ENCODE assay signal across 1 cellular context in the genomic region with DNA sequence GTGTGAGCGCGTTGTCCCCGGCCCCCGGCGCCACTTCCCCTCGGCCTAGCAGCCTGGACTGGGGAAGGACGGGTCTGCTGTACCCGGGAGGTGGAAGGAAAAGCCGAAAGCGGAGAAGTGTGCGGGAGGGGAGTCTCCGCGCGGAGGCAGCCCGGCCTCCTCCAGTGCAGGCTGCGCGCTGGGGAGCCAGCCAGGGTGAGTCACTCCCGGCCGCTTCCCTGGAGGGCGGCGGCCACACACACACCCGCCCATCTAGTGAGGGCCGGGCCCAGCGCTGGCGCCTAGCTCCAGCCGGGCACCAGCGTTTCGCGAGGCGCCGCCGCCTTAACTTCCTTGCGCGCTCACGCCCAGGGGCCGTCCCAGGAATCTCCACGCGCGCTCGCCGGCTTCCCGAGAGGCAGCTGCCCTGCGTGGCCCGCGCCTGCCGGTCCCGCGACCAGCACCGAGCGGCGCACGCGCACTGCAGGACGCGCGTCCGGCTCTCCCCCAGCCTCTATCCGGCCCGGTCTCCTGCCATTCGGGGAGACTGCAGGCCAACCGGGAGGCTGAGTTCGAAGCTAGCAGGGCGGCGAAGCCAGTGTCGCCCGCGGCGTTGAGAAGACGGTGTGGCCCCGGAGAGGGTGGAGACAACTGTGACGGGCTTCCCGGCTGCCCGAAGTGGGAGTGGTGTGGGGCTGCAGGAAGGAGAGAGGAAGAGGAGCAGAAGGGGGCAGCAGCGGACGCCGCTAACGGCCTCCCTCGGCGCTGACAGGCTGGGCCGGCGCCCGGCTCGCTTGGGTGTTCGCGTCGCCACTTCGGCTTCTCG.
TF ChIP-seq lines count a peak whose summit lies in the region.

Gene JAK2, plus strand, starts transcription at position 702 of the 805 bp plus-strand sequence. CDS start 36,716 bp downstream, outside the sequence.

TF ChIP-seq in HepG2, 621 proteins besides CTCF, POLR2A, EP300 and RAD21 (continued from another document and continues in another):
- TF ChIP-seq, protein P1, sequence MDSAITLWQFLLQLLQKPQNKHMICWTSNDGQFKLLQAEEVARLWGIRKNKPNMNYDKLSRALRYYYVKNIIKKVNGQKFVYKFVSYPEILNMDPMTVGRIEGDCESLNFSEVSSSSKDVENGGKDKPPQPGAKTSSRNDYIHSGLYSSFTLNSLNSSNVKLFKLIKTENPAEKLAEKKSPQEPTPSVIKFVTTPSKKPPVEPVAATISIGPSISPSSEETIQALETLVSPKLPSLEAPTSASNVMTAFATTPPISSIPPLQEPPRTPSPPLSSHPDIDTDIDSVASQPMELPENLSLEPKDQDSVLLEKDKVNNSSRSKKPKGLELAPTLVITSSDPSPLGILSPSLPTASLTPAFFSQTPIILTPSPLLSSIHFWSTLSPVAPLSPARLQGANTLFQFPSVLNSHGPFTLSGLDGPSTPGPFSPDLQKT (CRISPR knock-in tag; IDR thresholded peaks at IDR 0.05; ENCODE audit: borderline replicate concordance) = 0 out of 2 replicates have a peak, but pooled peaks have one; percentile 17
- TF ChIP-seq ATF2 (CRISPR knock-in tag; IDR thresholded peaks at IDR 0.05) = 0 out of 2 replicates have a peak, but pooled peaks have one; percentile 7
- TF ChIP-seq ZNF354B (CRISPR knock-in tag; IDR thresholded peaks at IDR 0.05) = no peak; the same call in 1 of the 2 replicates
- no peak for TF ChIP-seq ZUFSP (CRISPR knock-in tag; IDR thresholded peaks at IDR 0.05; ENCODE audit: borderline replicate concordance)
- peak; percentile 80; the same call in 1 of the 2 replicates for TF ChIP-seq SRY (CRISPR knock-in tag; IDR thresholded peaks at IDR 0.05)
- no peak; the same call in 1 of the 2 replicates for TF ChIP-seq EED (CRISPR knock-in tag; IDR thresholded peaks at IDR 0.05)
- TF ChIP-seq HOXA3 (CRISPR knock-in tag; IDR thresholded peaks at IDR 0.05) = peak; percentile 70
- TF ChIP-seq, protein P2, sequence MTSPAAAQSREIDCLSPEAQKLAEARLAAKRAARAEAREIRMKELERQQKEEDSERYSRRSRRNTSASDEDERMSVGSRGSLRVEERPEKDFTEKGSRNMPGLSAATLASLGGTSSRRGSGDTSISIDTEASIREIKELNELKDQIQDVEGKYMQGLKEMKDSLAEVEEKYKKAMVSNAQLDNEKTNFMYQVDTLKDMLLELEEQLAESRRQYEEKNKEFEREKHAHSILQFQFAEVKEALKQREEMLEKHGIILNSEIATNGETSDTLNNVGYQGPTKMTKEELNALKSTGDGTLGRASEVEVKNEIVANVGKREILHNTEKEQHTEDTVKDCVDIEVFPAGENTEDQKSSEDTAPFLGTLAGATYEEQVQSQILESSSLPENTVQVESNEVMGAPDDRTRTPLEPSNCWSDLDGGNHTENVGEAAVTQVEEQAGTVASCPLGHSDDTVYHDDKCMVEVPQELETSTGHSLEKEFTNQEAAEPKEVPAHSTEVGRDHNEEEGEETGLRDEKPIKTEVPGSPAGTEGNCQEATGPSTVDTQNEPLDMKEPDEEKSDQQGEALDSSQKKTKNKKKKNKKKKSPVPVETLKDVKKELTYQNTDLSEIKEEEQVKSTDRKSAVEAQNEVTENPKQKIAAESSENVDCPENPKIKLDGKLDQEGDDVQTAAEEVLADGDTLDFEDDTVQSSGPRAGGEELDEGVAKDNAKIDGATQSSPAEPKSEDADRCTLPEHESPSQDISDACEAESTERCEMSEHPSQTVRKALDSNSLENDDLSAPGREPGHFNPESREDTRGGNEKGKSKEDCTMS (CRISPR knock-in tag; conservative IDR thresholded peaks at IDR 0.05) = no peak
- TF ChIP-seq, protein P3, sequence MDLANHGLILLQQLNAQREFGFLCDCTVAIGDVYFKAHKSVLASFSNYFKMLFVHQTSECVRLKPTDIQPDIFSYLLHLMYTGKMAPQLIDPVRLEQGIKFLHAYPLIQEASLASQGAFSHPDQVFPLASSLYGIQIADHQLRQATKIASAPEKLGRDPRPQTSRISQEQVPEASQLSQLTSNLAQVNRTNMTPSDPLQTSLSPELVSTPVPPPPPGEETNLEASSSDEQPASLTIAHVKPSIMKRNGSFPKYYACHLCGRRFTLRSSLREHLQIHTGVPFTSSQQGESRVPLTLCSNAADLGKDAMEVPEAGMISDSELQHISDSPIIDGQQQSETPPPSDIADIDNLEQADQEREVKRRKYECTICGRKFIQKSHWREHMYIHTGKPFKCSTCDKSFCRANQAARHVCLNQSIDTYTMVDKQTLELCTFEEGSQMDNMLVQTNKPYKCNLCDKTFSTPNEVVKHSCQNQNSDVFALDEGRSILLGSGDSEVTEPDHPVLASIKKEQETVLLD (CRISPR knock-in tag; IDR thresholded peaks at IDR 0.05; ENCODE audit: low read depth) = 0 out of 2 replicates have a peak, but pooled peaks have one; percentile 51
- no peak; the same call in none of the 2 replicates for TF ChIP-seq HOXA9 (CRISPR knock-in tag; IDR thresholded peaks at IDR 0.05; ENCODE audit: borderline replicate concordance)
- TF ChIP-seq ZNF20 (CRISPR knock-in tag; IDR thresholded peaks at IDR 0.05) = no peak
- TF ChIP-seq ZNF121 (CRISPR knock-in tag; IDR thresholded peaks at IDR 0.05) = peak; percentile 65
- no peak for TF ChIP-seq RFX5 (IDR thresholded peaks at IDR 0.05; ENCODE audit: low read depth, low read length)
- TF ChIP-seq ZNF274 (CRISPR knock-in tag; IDR thresholded peaks at IDR 0.05) = peak; percentile 67; the same call in 1 of the 2 replicates
- TF ChIP-seq ZNF441 (CRISPR knock-in tag; IDR thresholded peaks at IDR 0.05; ENCODE audit: borderline replicate concordance) = peak; percentile 68; the same call in 1 of the 2 replicates
- no peak for TF ChIP-seq ONECUT2 (CRISPR knock-in tag; IDR thresholded peaks at IDR 0.05)
- TF ChIP-seq ZNF3 (CRISPR knock-in tag; IDR thresholded peaks at IDR 0.05) = no peak
- TF ChIP-seq ZBTB25 (CRISPR knock-in tag; IDR thresholded peaks at IDR 0.05) = peak; percentile 30; the same call in 1 of the 2 replicates
- no peak for TF ChIP-seq MIER3 (CRISPR knock-in tag; IDR thresholded peaks at IDR 0.05; ENCODE audit: borderline replicate concordance)
- no peak for TF ChIP-seq FOXK2 (IDR thresholded peaks at IDR 0.05)
- 0 out of 2 replicates have a peak, but pooled peaks have one; percentile 52 for TF ChIP-seq NCOA1 (CRISPR knock-in tag; IDR thresholded peaks at IDR 0.05)
- no peak for TF ChIP-seq ZNF383 (CRISPR knock-in tag; IDR thresholded peaks at IDR 0.05; ENCODE audit: borderline replicate concordance)
- no peak for TF ChIP-seq NCOR1 (IDR thresholded peaks at IDR 0.05; ENCODE audit: borderline replicate concordance, low read length)
- TF ChIP-seq, protein P4, sequence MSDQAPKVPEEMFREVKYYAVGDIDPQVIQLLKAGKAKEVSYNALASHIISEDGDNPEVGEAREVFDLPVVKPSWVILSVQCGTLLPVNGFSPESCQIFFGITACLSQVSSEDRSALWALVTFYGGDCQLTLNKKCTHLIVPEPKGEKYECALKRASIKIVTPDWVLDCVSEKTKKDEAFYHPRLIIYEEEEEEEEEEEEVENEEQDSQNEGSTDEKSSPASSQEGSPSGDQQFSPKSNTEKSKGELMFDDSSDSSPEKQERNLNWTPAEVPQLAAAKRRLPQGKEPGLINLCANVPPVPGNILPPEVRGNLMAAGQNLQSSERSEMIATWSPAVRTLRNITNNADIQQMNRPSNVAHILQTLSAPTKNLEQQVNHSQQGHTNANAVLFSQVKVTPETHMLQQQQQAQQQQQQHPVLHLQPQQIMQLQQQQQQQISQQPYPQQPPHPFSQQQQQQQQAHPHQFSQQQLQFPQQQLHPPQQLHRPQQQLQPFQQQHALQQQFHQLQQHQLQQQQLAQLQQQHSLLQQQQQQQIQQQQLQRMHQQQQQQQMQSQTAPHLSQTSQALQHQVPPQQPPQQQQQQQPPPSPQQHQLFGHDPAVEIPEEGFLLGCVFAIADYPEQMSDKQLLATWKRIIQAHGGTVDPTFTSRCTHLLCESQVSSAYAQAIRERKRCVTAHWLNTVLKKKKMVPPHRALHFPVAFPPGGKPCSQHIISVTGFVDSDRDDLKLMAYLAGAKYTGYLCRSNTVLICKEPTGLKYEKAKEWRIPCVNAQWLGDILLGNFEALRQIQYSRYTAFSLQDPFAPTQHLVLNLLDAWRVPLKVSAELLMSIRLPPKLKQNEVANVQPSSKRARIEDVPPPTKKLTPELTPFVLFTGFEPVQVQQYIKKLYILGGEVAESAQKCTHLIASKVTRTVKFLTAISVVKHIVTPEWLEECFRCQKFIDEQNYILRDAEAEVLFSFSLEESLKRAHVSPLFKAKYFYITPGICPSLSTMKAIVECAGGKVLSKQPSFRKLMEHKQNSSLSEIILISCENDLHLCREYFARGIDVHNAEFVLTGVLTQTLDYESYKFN (CRISPR knock-in tag; conservative IDR thresholded peaks at IDR 0.05) = peak; percentile 38; the same call in 1 of the 2 replicates
- TF ChIP-seq, protein P5, sequence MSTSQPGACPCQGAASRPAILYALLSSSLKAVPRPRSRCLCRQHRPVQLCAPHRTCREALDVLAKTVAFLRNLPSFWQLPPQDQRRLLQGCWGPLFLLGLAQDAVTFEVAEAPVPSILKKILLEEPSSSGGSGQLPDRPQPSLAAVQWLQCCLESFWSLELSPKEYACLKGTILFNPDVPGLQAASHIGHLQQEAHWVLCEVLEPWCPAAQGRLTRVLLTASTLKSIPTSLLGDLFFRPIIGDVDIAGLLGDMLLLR (CRISPR knock-in tag; IDR thresholded peaks at IDR 0.05) = peak; percentile 93; the same call in 1 of the 2 replicates
- TF ChIP-seq ZHX2 (IDR thresholded peaks at IDR 0.05; ENCODE audit: low read depth) = no peak
- TF ChIP-seq ZHX2 (CRISPR knock-in tag; IDR thresholded peaks at IDR 0.05; ENCODE audit: borderline replicate concordance) = peak; percentile 64; the same call in 1 of the 2 replicates
- TF ChIP-seq, protein P6, sequence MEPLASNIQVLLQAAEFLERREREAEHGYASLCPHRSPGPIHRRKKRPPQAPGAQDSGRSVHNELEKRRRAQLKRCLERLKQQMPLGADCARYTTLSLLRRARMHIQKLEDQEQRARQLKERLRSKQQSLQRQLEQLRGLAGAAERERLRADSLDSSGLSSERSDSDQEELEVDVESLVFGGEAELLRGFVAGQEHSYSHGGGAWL (CRISPR knock-in tag; IDR thresholded peaks at IDR 0.05) = peak; percentile 51; the same call in 1 of the 2 replicates
